Comparison of ENCODE assay signal across 9 cellular contexts in genomic region chr7:6640246-6640721, GRCh38. TPM values are rescaled to one million over a fixed set of nuclear protein-coding genes. Genes with fewer than 3 reads are reported as not detected.
DNase-seq lines count a peak whose midpoint lies in the region; FAIRE-seq lines count a peak whose summit lies in the region.
"Had no signal": no experiment of that assay in that cellular context is flagged by ENCODE, and none has a peak within 500 bp of the region (broad histone marks: within the 10 kb centered on the region; RNA-seq: fewer than 3 reads in every experiment).

No MANE protein-coding gene starts in this region.

- no peaks in the 10 kb centered on the region for H3K9me3 Mint-ChIP-seq in activated T-helper 2 cell treated with anti-CD3 and anti-CD28 coated beads, Interferon-gamma antibody, Interleukin-2, Interleukin-4, amounts not matched to agents 10 μg/mL and 5 μg/mL and 100 μg/mL, durations not matched to agents 14 hours and 24 hours and 36 hours

- H3K4me1 Mint-ChIP-seq in activated T-helper 2 cell treated with anti-CD3 and anti-CD28 coated beads, Interferon-gamma antibody, Interleukin-2, Interleukin-4, amounts not matched to agents 10 μg/mL and 5 μg/mL and 100 μg/mL, durations not matched to agents 14 hours and 24 hours and 36 hours (ENCODE audit: low read depth), result peaks cover 18% of the 10 kb centered on the region

- no peaks in the 10 kb centered on the region for H3K27me3 Mint-ChIP-seq in activated T-helper 2 cell treated with anti-CD3 and anti-CD28 coated beads, Interferon-gamma antibody, Interleukin-2, Interleukin-4, amounts not matched to agents 10 μg/mL and 5 μg/mL and 100 μg/mL, durations not matched to agents 14 hours and 24 hours and 36 hours (ENCODE audit: low read depth)

- H3K4me3 Mint-ChIP-seq in activated T-helper 2 cell treated with anti-CD3 and anti-CD28 coated beads, Interferon-gamma antibody, Interleukin-2, Interleukin-4, amounts not matched to agents 10 μg/mL and 5 μg/mL and 100 μg/mL, durations not matched to agents 14 hours and 24 hours and 36 hours (ENCODE audit: low read depth), result peak overlapping the region; percentile 10

- intact Hi-C loops in activated T-helper 2 cell treated with anti-CD3 and anti-CD28 coated beads, Interferon-gamma antibody, Interleukin-2, Interleukin-4, amounts not matched to agents 10 μg/mL and 5 μg/mL and 100 μg/mL, durations not matched to agents 14 hours and 24 hours and 36 hours (cut with micrococcal nuclease), result no loop called here

- peaks cover 59% of the 10 kb centered on the region for H3K36me3 Mint-ChIP-seq in activated T-helper 2 cell treated with anti-CD3 and anti-CD28 coated beads, Interferon-gamma antibody, Interleukin-2, Interleukin-4, amounts not matched to agents 10 μg/mL and 5 μg/mL and 100 μg/mL, durations not matched to agents 14 hours and 24 hours and 36 hours (ENCODE audit: low read depth)

- peak; percentile 83 for FAIRE-seq in urothelium cell line (lab: Jason Lieb, UNC)

- peak overlapping the region; percentile 25 for H3K27ac Mint-ChIP-seq in activated T-helper 2 cell treated with anti-CD3 and anti-CD28 coated beads, Interferon-gamma antibody, Interleukin-2, Interleukin-4, amounts not matched to agents 10 μg/mL and 5 μg/mL and 100 μg/mL, durations not matched to agents 14 hours and 24 hours and 36 hours

- DNase-seq in stimulated activated CD4-positive, alpha-beta T cell treated with anti-CD3 and anti-CD28 coated beads, Interleukin-12 subunit alpha, Interleukin-12 subunit beta, amount 100 ng/mL, for 4 hours, result peak; percentile 37
- no peak for DNase-seq in stimulated activated CD4-positive, alpha-beta T cell treated with anti-CD3 and anti-CD28 coated beads, Interleukin-2, amount 100 ng/mL, for 48 hours
- no peak for DNase-seq in activated T-helper 2 cell treated with anti-CD3 and anti-CD28 coated beads, Interferon-gamma antibody, Interleukin-2, Interleukin-4, amounts not matched to agents 10 μg/mL and 5 μg/mL and 100 μg/mL, durations not matched to agents 14 hours and 24 hours and 36 hours (ENCODE audit: low spot score)
- DNase-seq in iPS-NIHi11 (ENCODE audit: low spot score) (peak; percentile 72), urothelium cell line (ENCODE audit: low spot score) (no peak), cortex of kidney (lab: John Stamatoyannopoulos, UW) (no peak)
- no peak for DNase-seq in effector CD4-positive, alpha-beta T cell
- no peak for DNase-seq in activated CD4-positive, CD25-positive, alpha-beta regulatory T cell (lab: John Stamatoyannopoulos, UW)
- DNase-seq: RPMI8226 had no signal

RNA-seq across cellular contexts. Expression of gene ZNF316, which starts 3.2 kb away (rescaled TPM):
- total RNA-seq in activated T-helper 2 cell treated with anti-CD3 and anti-CD28 coated beads, Interferon-gamma antibody, Interleukin-2, Interleukin-4, amounts not matched to agents 10 μg/mL and 5 μg/mL and 100 μg/mL, durations not matched to agents 14 hours and 24 hours and 36 hours, result 21.9 and 24.6 TPM in 2 replicates

RNA-seq across cellular contexts. Expression of gene ZNF853, which starts 24.9 kb away (rescaled TPM):
- 0.23 TPM in 2 replicates for total RNA-seq in activated T-helper 2 cell treated with anti-CD3 and anti-CD28 coated beads, Interferon-gamma antibody, Interleukin-2, Interleukin-4, amounts not matched to agents 10 μg/mL and 5 μg/mL and 100 μg/mL, durations not matched to agents 14 hours and 24 hours and 36 hours

RNA-seq across cellular contexts. Expression of gene INTS15, which starts 50.5 kb away (rescaled TPM):
- total RNA-seq in activated T-helper 2 cell treated with anti-CD3 and anti-CD28 coated beads, Interferon-gamma antibody, Interleukin-2, Interleukin-4, amounts not matched to agents 10 μg/mL and 5 μg/mL and 100 μg/mL, durations not matched to agents 14 hours and 24 hours and 36 hours, result 41.1 and 42.1 TPM in 2 replicates

Comparison
In these comparisons a context has a peak if more than half of its experiments do, and no peak if none do; other contexts are left out.
1. DNase-seq: peak in stimulated activated CD4-positive, alpha-beta T cell treated with anti-CD3 and anti-CD28 coated beads, Interleukin-12 subunit alpha, Interleukin-12 subunit beta, amount 100 ng/mL, for 4 hours (single experiment) and iPS-NIHi11 (single experiment); none in stimulated activated CD4-positive, alpha-beta T cell treated with anti-CD3 and anti-CD28 coated beads, Interleukin-2, amount 100 ng/mL, for 48 hours (0 of 2), activated T-helper 2 cell treated with anti-CD3 and anti-CD28 coated beads, Interferon-gamma antibody, Interleukin-2, Interleukin-4, amounts not matched to agents 10 μg/mL and 5 μg/mL and 100 μg/mL, durations not matched to agents 14 hours and 24 hours and 36 hours (single experiment), urothelium cell line (single experiment), effector CD4-positive, alpha-beta T cell (single experiment), cortex of kidney (single experiment) and activated CD4-positive, CD25-positive, alpha-beta regulatory T cell (0 of 4).